9 cellular contexts compared by ENCODE assay signal in the genomic region with DNA sequence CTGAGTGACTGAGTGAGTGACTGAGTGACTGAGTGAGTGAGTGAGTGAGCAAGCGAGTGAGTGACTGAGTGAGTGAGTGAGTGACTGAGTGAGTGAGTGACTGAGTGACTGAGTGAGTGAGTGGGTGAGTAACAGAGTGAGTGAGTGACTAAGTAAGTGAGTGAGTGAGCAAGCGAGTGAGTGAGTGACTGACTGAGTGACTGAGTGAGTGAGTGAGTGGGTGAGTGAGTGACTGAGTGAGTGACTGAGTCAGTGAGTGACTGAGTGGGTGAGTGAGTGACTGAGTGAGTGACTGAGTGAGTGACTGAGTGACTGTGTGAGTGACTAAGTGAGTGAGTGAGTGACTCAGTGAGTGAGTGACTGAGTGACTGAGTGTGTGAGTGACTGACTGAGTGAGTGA. TPM values are rescaled to one million over a fixed set of nuclear protein-coding genes. Genes with fewer than 3 reads are reported as not detected.
A peak's percentile ranks its signal among the peaks of the same experiment; 100 is the strongest.
DNase-seq lines count a peak whose midpoint lies in the region; ATAC-seq, FAIRE-seq and TF ChIP-seq lines count a peak whose summit lies in the region.
"Not testable (repeated sequence)": the region's sequence is repeated elsewhere in the genome, so short reads cannot be mapped to it uniquely, and the experiment has no call there.
"Had no signal": no experiment of that assay in that cellular context is flagged by ENCODE, and none has a peak within 500 bp of the region (broad histone marks: within the 10 kb centered on the region; RNA-seq: fewer than 3 reads in every experiment).

No MANE protein-coding gene starts in this region.

- H3K4me1 Mint-ChIP-seq in activated CD8-positive, alpha-beta memory T cell treated with anti-CD3 and anti-CD28 coated beads, Interleukin-2, amount 10 ng/mL, durations not matched to agents 7 days and 5 days, result peaks cover 37% of the 10 kb centered on the region
- peaks cover 82% of the 10 kb centered on the region for H3K4me1 Mint-ChIP-seq in activated naive CD4-positive, alpha-beta T cell treated with anti-CD3 and anti-CD28 coated beads for 36 hours (ENCODE audit: low read depth)
- peaks cover 40% of the 10 kb centered on the region for H3K4me1 Mint-ChIP-seq in stimulated activated effector memory CD8-positive, alpha-beta T cell treated with anti-CD3 and anti-CD28 coated beads, Interleukin-12 subunit alpha, Interleukin-12 subunit beta, amount 100 ng/mL, for 72 hours

- not testable (repeated sequence) for H4K91ac ChIP-seq in H1 (replicated peaks; ENCODE audit: insufficient read length, low read length)

- not testable (repeated sequence) for H2BK15ac ChIP-seq in H1 (ENCODE audit: low read length)

- H3K9me3 ChIP-seq in H1 (ENCODE audit: insufficient read depth in 2 of 2, low read depth in 1 of 2, low read length in 1 of 2), result peaks cover 90 to 92% of the 10 kb centered on the region in 2 experiments

- peak overlapping the region; percentile 28 for H3K27ac Mint-ChIP-seq in activated CD8-positive, alpha-beta memory T cell treated with anti-CD3 and anti-CD28 coated beads, Interleukin-2, amount 10 ng/mL, durations not matched to agents 7 days and 5 days
- peak overlapping the region; percentile 63 for H3K27ac Mint-ChIP-seq in activated naive CD4-positive, alpha-beta T cell treated with anti-CD3 and anti-CD28 coated beads for 36 hours
- H3K27ac Mint-ChIP-seq in stimulated activated effector memory CD8-positive, alpha-beta T cell treated with anti-CD3 and anti-CD28 coated beads, Interleukin-12 subunit alpha, Interleukin-12 subunit beta, amount 100 ng/mL, for 72 hours, result peak overlapping the region; percentile 88

- H2BK12ac ChIP-seq in H1 (ENCODE audit: low read depth, low read length), result not testable (repeated sequence)

- CTCF ChIA-PET in activated CD8-positive, alpha-beta memory T cell treated with anti-CD3 and anti-CD28 coated beads, Interleukin-2, amount 10 ng/mL, durations not matched to agents 7 days and 5 days (lab: Charles Lee); activated naive CD4-positive, alpha-beta T cell treated with anti-CD3 and anti-CD28 coated beads for 36 hours (lab: Charles Lee); H1 (lab: Charles Lee; ENCODE audit: partially characterized antibody): not testable (repeated sequence)

- H3K36me3 Mint-ChIP-seq in activated CD8-positive, alpha-beta memory T cell treated with anti-CD3 and anti-CD28 coated beads, Interleukin-2, amount 10 ng/mL, durations not matched to agents 7 days and 5 days; activated naive CD4-positive, alpha-beta T cell treated with anti-CD3 and anti-CD28 coated beads for 36 hours (ENCODE audit: low read depth); stimulated activated effector memory CD8-positive, alpha-beta T cell treated with anti-CD3 and anti-CD28 coated beads, Interleukin-12 subunit alpha, Interleukin-12 subunit beta, amount 100 ng/mL, for 72 hours: not testable (repeated sequence)

- H2BK20ac ChIP-seq in H1 (ENCODE audit: low read length), result not testable (repeated sequence)

- H3K4me2 ChIP-seq in H1 (ENCODE audit: insufficient read depth in 1 of 2, low read depth in 2 of 2, low read length in 2 of 2), result not testable (repeated sequence)

- not testable (repeated sequence) for DNase-seq in GM12892 (ENCODE audit: insufficient read length); activated CD8-positive, alpha-beta memory T cell treated with anti-CD3 and anti-CD28 coated beads, Interleukin-2, amount 10 ng/mL, durations not matched to agents 7 days and 5 days; activated naive CD4-positive, alpha-beta T cell treated with anti-CD3 and anti-CD28 coated beads for 36 hours; H1 (ENCODE audit: low read depth in 1 of 2, low spot score in 2 of 2); stimulated activated effector memory CD8-positive, alpha-beta T cell treated with anti-CD3 and anti-CD28 coated beads, Interleukin-12 subunit alpha, Interleukin-12 subunit beta, amount 100 ng/mL, for 72 hours (ENCODE audit: low spot score in 2 of 2)

- intact Hi-C loops in activated naive CD4-positive, alpha-beta T cell treated with anti-CD3 and anti-CD28 coated beads for 36 hours (cut with micrococcal nuclease), result not testable (repeated sequence)

- not testable (repeated sequence) for H4K8ac ChIP-seq in H1 (ENCODE audit: extremely low read depth, insufficient read depth, low read length)

- FAIRE-seq in GM12892 (lab: Jason Lieb, UNC), result peak; percentile 44
- not testable (repeated sequence) for FAIRE-seq in H1 (lab: Jason Lieb, UNC)

- not testable (repeated sequence) for H3K9me3 Mint-ChIP-seq in activated CD8-positive, alpha-beta memory T cell treated with anti-CD3 and anti-CD28 coated beads, Interleukin-2, amount 10 ng/mL, durations not matched to agents 7 days and 5 days (ENCODE audit: low read depth)
- peaks cover 25% of the 10 kb centered on the region for H3K9me3 Mint-ChIP-seq in activated naive CD4-positive, alpha-beta T cell treated with anti-CD3 and anti-CD28 coated beads for 36 hours
- H3K9me3 Mint-ChIP-seq in stimulated activated effector memory CD8-positive, alpha-beta T cell treated with anti-CD3 and anti-CD28 coated beads, Interleukin-12 subunit alpha, Interleukin-12 subunit beta, amount 100 ng/mL, for 72 hours, result peaks cover 31% of the 10 kb centered on the region

- TF ChIP-seq CTCF in H1 (IDR thresholded peaks at IDR 0.05; ENCODE audit: control extremely low read depth in 1 of 3, insufficient read depth in 1 of 3, low read depth in 1 of 3, low read length in 3 of 3), result not testable (repeated sequence)

- H3K27me3 ChIP-seq in H1 (replicated peaks in 1 of 4; ENCODE audit: control insufficient read depth in 3 of 4, extremely low read depth in 1 of 4, insufficient read depth in 3 of 4, low read length in 3 of 4), result not testable (repeated sequence)

- H3K56ac ChIP-seq in H1 (replicated peaks; ENCODE audit: insufficient read length, low read depth, low read length), result not testable (repeated sequence)

- H3K4ac ChIP-seq in H1 (replicated peaks; ENCODE audit: insufficient read length, low read depth, low read length), result not testable (repeated sequence)

- peak; percentile 34 to 39 for ATAC-seq in activated CD4-positive, CD25-positive, alpha-beta regulatory T cell treated with anti-CD3 and anti-CD28 coated beads, Interleukin-2, amount 50 U/mL, for 24 hours
- ATAC-seq in activated CD8-positive, alpha-beta memory T cell treated with anti-CD3 and anti-CD28 coated beads, Interleukin-2, amount 10 ng/mL, durations not matched to agents 7 days and 5 days, result not testable (repeated sequence)
- peak; percentile 47 for ATAC-seq in stimulated activated effector memory CD8-positive, alpha-beta T cell treated with anti-CD3 and anti-CD28 coated beads, Interleukin-12 subunit alpha, Interleukin-12 subunit beta, amount 100 ng/mL, for 72 hours

- H3K27ac ChIP-seq in angular gyrus (ENCODE audit: low read depth, low read length), result peak overlapping the region; percentile 18
- H3K27ac ChIP-seq in H1 (ENCODE audit: low read depth, low read length), result not testable (repeated sequence)

- not testable (repeated sequence) for H3K79me1 ChIP-seq in H1 (ENCODE audit: low read depth, low read length)

- not testable (repeated sequence) for TF ChIP-seq EP300 in H1 (IDR thresholded peaks at IDR 0.05; ENCODE audit: borderline replicate concordance in 1 of 2, low read depth in 2 of 2, low read length in 2 of 2)

- not testable (repeated sequence) for H2AFZ ChIP-seq in H1 (ENCODE audit: low read length)

- TF ChIP-seq RAD21 in H1 (IDR thresholded peaks at IDR 0.05 in 1 of 2, conservative IDR thresholded peaks at IDR 0.05 in 1 of 2; ENCODE audit: low read depth in 2 of 2, low read length in 2 of 2), result not testable (repeated sequence)

- H3K9ac ChIP-seq in H1 (replicated peaks in 1 of 4; ENCODE audit: extremely low read depth in 1 of 4, low read depth in 3 of 4, low read length in 3 of 4), result not testable (repeated sequence)

- H3K27me3 Mint-ChIP-seq in activated CD8-positive, alpha-beta memory T cell treated with anti-CD3 and anti-CD28 coated beads, Interleukin-2, amount 10 ng/mL, durations not matched to agents 7 days and 5 days; activated naive CD4-positive, alpha-beta T cell treated with anti-CD3 and anti-CD28 coated beads for 36 hours (ENCODE audit: low read depth): not testable (repeated sequence)

- H2BK120ac ChIP-seq in H1 (replicated peaks; ENCODE audit: low read depth, low read length), result not testable (repeated sequence)

- H3K23me2 ChIP-seq in H1 (ENCODE audit: low read depth, low read length), result not testable (repeated sequence)

- not testable (repeated sequence) for H3K4me3 Mint-ChIP-seq in activated CD8-positive, alpha-beta memory T cell treated with anti-CD3 and anti-CD28 coated beads, Interleukin-2, amount 10 ng/mL, durations not matched to agents 7 days and 5 days; activated naive CD4-positive, alpha-beta T cell treated with anti-CD3 and anti-CD28 coated beads for 36 hours; stimulated activated effector memory CD8-positive, alpha-beta T cell treated with anti-CD3 and anti-CD28 coated beads, Interleukin-12 subunit alpha, Interleukin-12 subunit beta, amount 100 ng/mL, for 72 hours

- not testable (repeated sequence) for H2BK5ac ChIP-seq in H1 (ENCODE audit: low read depth, low read length)

- H4K20me1 ChIP-seq in H1 (replicated peaks in 1 of 2; ENCODE audit: control insufficient read depth in 1 of 2, insufficient read depth in 2 of 2, low read length in 2 of 2), result not testable (repeated sequence)

- not testable (repeated sequence) for H3K4me1 ChIP-seq in H1 (replicated peaks in 1 of 4; ENCODE audit: control insufficient read depth in 3 of 4, insufficient read depth in 4 of 4, low read length in 3 of 4)

- TF ChIP-seq POLR2A in GM12892 (IDR thresholded peaks at IDR 0.05; ENCODE audit: low read depth, low read length); H1 (IDR thresholded peaks at IDR 0.05; ENCODE audit: control extremely low read depth in 1 of 2, low read depth in 2 of 2, low read length in 2 of 2): not testable (repeated sequence)

- H2AK5ac ChIP-seq in H1 (ENCODE audit: low read depth, low read length), result not testable (repeated sequence)

- WGBS in H1 (ENCODE audit: extremely low coverage in 1 of 2, insufficient coverage in 1 of 2, insufficient read length in 1 of 2, insufficient replicate concordance in 2 of 2, low coverage in 1 of 2, low lambda C conversion rate in 2 of 2, missing lambda C conversion rate in 1 of 2), 2 experiments, result 77% methylated on average over 2 of the region's 2 CpGs; no CpG with 5 or more reads in 1 of the 2 experiments

- H3K36me3 ChIP-seq in H1 (ENCODE audit: control insufficient read depth in 2 of 4, insufficient read depth in 4 of 4, low read length in 3 of 4), result not testable (repeated sequence)

- H4K5ac ChIP-seq in H1 (ENCODE audit: insufficient read length, low read depth, low read length), result not testable (repeated sequence)

- H3K18ac ChIP-seq in H1 (ENCODE audit: extremely low read depth, low read length), result not testable (repeated sequence)

- not testable (repeated sequence) for H3K14ac ChIP-seq in H1 (ENCODE audit: insufficient read length)

- H3K79me2 ChIP-seq in H1 (ENCODE audit: control insufficient read depth in 1 of 2, insufficient read depth in 2 of 2, low read length in 2 of 2), result not testable (repeated sequence)

- not testable (repeated sequence) for H3K23ac ChIP-seq in H1 (ENCODE audit: insufficient read length)

- H3K4me3 ChIP-seq in H1 (ENCODE audit: extremely low read depth in 1 of 4, insufficient read depth in 2 of 4, low read depth in 3 of 4, low read length in 4 of 4), result not testable (repeated sequence)

- POLR2A ChIA-PET in H1 (lab: Charles Lee; ENCODE audit: partially characterized antibody), result not testable (repeated sequence)

RNA-seq across cellular contexts. Expression of gene MAL, which starts 12.0 kb away (rescaled TPM):
- polyA plus RNA-seq in GM12892 (2012; ENCODE audit: missing spikeins), result 9.1 TPM
- 100 to 1,000 TPM in 1 of 2 experiments, 10 to 100 TPM in 1; 54.6 to 178 TPM for total RNA-seq in activated CD8-positive, alpha-beta memory T cell treated with anti-CD3 and anti-CD28 coated beads, Interleukin-2, amount 10 ng/mL, durations not matched to agents 7 days and 5 days
- 10 to 100 TPM; 22.3 to 23.5 TPM for total RNA-seq in activated naive CD4-positive, alpha-beta T cell treated with anti-CD3 and anti-CD28 coated beads for 36 hours
- not detected in 2 replicates for total RNA-seq in H1 (2021; fragmentation: NEBNext Ultra II Directional; extraction: Animal tissue kit (Norgen Biotek cat#: 25700))
- polyA plus RNA-seq in H1 (2011; rRNA removed), result not detected in 2 replicates
- not detected for polyA plus RNA-seq in H1 (2011; cell fraction: cytosol; rRNA removed)
- not detected for polyA plus RNA-seq in H1 (2011; cell fraction: nucleus; rRNA removed)
- not detected in 4 replicates for polyA plus RNA-seq in H1 (2012, experiment 1 of 2)
- not detected for polyA plus RNA-seq in H1 (2012, experiment 2 of 2)
- 0.22 TPM for polyA plus RNA-seq in H1 (2013, experiment 1 of 2)
- 0.33 TPM for polyA plus RNA-seq in H1 (2013, experiment 2 of 2)
- polyA minus RNA-seq in H1 (2011; rRNA and poly(A)+ RNA removed), result not detected in 2 replicates
- polyA minus RNA-seq in H1 (2011; cell fraction: cytosol; rRNA and poly(A)+ RNA removed), result not detected
- polyA minus RNA-seq in H1 (2011; cell fraction: nucleus; rRNA and poly(A)+ RNA removed), result not detected
- total RNA-seq: Caco-2, NCI-H460 had no signal

Comparison
In these comparisons a context has a peak if more than half of its experiments do, and no peak if none do; other contexts are left out.
1. H3K27ac Mint-ChIP-seq: peak in every context shown above with its lines; median percentile 88 in stimulated activated effector memory CD8-positive, alpha-beta T cell treated with anti-CD3 and anti-CD28 coated beads, Interleukin-12 subunit alpha, Interleukin-12 subunit beta, amount 100 ng/mL, for 72 hours; 63 in activated naive CD4-positive, alpha-beta T cell treated with anti-CD3 and anti-CD28 coated beads for 36 hours; 28 in activated CD8-positive, alpha-beta memory T cell treated with anti-CD3 and anti-CD28 coated beads, Interleukin-2, amount 10 ng/mL, durations not matched to agents 7 days and 5 days.
2. RNA of gene MAL, which starts 12.0 kb away (total RNA-seq): 54.6 to 178 TPM in activated CD8-positive, alpha-beta memory T cell treated with anti-CD3 and anti-CD28 coated beads, Interleukin-2, amount 10 ng/mL, durations not matched to agents 7 days and 5 days and 22.3 to 23.5 TPM in activated naive CD4-positive, alpha-beta T cell treated with anti-CD3 and anti-CD28 coated beads for 36 hours; not detected in H1; every median in the first group is over 10 times any median in the second.